In genomic region chr11:66048525-66049313, GRCh38 we compare ENCODE assay signal across 12 cellular contexts. TPM values are rescaled to one million over a fixed set of nuclear protein-coding genes. Genes with fewer than 3 reads are reported as not detected.
DNase-seq lines count a peak whose midpoint lies in the region; ATAC-seq and TF ChIP-seq lines count a peak whose summit lies in the region.
"Had no signal": no experiment of that assay in that cellular context is flagged by ENCODE, and none has a peak within 500 bp of the region (broad histone marks: within the 10 kb centered on the region; RNA-seq: fewer than 3 reads in every experiment).

Gene GAL3ST3 (minus strand): TSS chr11:66049161. CDS start chr11:66045415, 3,746 bp downstream.

- peak within 1 kb of the TSS; percentile 43 to 59; a peak in 2 of 4 replicates for H3K4me3 ChIP-seq in SK-N-SH (ENCODE audit: low read depth in 2 of 2, low read length in 1 of 2)
- no peak within 1 kb of the TSS for H3K4me3 ChIP-seq in hepatocyte
- H3K4me3 ChIP-seq in skeletal muscle cell (ENCODE audit: low read depth, low read length): peak within 1 kb of the TSS; percentile 23
- H3K4me3 ChIP-seq: Peyer's patch had no signal

- CTCF ChIA-PET in SK-N-SH (lab: Yijun Ruan, JAX): interaction anchor here (1.2 to 5.8 kb wide), 5 partner anchors 20 to 173 kb away, joined by 3 to 46 read pairs (median 19); partner anchors contain the start of gene PACS1

- WGBS in SK-N-SH (ENCODE audit: low lambda C conversion rate): 37% methylated on average over 40 of the region's 40 CpGs
- 26% methylated on average over 13 of the region's 40 CpGs for WGBS in hepatocyte (ENCODE audit: low lambda C conversion rate, missing lambda C conversion rate)

- H2AFZ ChIP-seq in SK-N-SH (ENCODE audit: low read depth) (no peak within 1 kb of the TSS), hepatocyte (peak within 1 kb of the TSS; percentile 52)

- H3K4me2 ChIP-seq in SK-N-SH: peak within 1 kb of the TSS; percentile 66
- peak within 1 kb of the TSS; percentile 91 for H3K4me2 ChIP-seq in hepatocyte

- TF ChIP-seq CTCF in SK-N-SH (IDR thresholded peaks at IDR 0.05) (no peak), hepatocyte (IDR thresholded peaks at IDR 0.05; ENCODE audit: poor library complexity) (no peak)

- H4K20me1 ChIP-seq in SK-N-SH (ENCODE audit: insufficient read depth): no peaks in the 10 kb centered on the region
- H4K20me1 ChIP-seq in hepatocyte (ENCODE audit: insufficient read depth, poor library complexity, severe bottlenecking): peaks cover 5% of the 10 kb centered on the region

- DNase-seq in NCI-H1694 (lab: John Stamatoyannopoulos, UW): peak; percentile 11
- DNase-seq in NCI-H1694 treated with DMSO at 0.1 percent for 48 hours (lab: John Stamatoyannopoulos, UW): no peak
- peak; percentile 90 for DNase-seq in SK-N-SH
- DNase-seq in hepatocyte (ENCODE audit: low spot score): peak; percentile 49
- DNase-seq in skeletal muscle cell (ENCODE audit: low read depth): no peak
- DNase-seq in HuH-7 (ENCODE audit: low spot score): no peak
- no peak for DNase-seq in central memory CD4-positive, alpha-beta T cell
- DNase-seq: activated CD4-positive, alpha-beta T cell treated with anti-CD3 and anti-CD28 coated beads for 36 hours; foreskin fibroblast; Peyer's patch had no signal

- H3K9me2 ChIP-seq in SK-N-SH: no peaks in the 10 kb centered on the region
- no peaks in the 10 kb centered on the region for H3K9me2 ChIP-seq in hepatocyte (replicated peaks; ENCODE audit: insufficient read depth)

- H3K27ac ChIP-seq in SK-N-SH (ENCODE audit: low read depth in 2 of 2, low read length in 1 of 2) (peak within 1 kb of the TSS in 1 of 2 experiments; percentile 73; a peak in 1 of 4 replicates), hepatocyte (no peak within 1 kb of the TSS)
- H3K27ac ChIP-seq: Peyer's patch had no signal

- no peaks in the 10 kb centered on the region for H3K9me3 ChIP-seq in SK-N-SH
- H3K9me3 ChIP-seq in hepatocyte (ENCODE audit: low read depth): no peaks in the 10 kb centered on the region
- H3K9me3 ChIP-seq: Peyer's patch had no signal

- TF ChIP-seq EP300 in SK-N-SH (IDR thresholded peaks at IDR 0.05; ENCODE audit: borderline replicate concordance in 1 of 2, low read depth in 1 of 2, low read length in 1 of 2): no peak

- no peak within 1 kb of the TSS for H3K9ac ChIP-seq in SK-N-SH

- H3K79me2 ChIP-seq in SK-N-SH (ENCODE audit: insufficient read depth) (peaks cover 16% of the 10 kb centered on the region), hepatocyte (peaks cover 14% of the 10 kb centered on the region)

- peaks cover 3% of the 10 kb centered on the region in 2 experiments for H3K36me3 ChIP-seq in SK-N-SH (replicated peaks in 1 of 2; ENCODE audit: control insufficient read depth in 1 of 2, insufficient read depth in 2 of 2, low read length in 1 of 2)
- no peaks in the 10 kb centered on the region for H3K36me3 ChIP-seq in hepatocyte (replicated peaks; ENCODE audit: insufficient read depth, low read depth)
- H3K36me3 ChIP-seq: Peyer's patch had no signal

- peaks cover 12% of the 10 kb centered on the region for H3F3A ChIP-seq in SK-N-SH (replicated peaks; ENCODE audit: insufficient read depth)

- POLR2A ChIA-PET in SK-N-SH (lab: Yijun Ruan, JAX): no interaction called here

- ATAC-seq in esophagus mucosa: no peak
- ATAC-seq: activated CD4-positive, alpha-beta T cell treated with anti-CD3 and anti-CD28 coated beads for 36 hours had no signal

- H3K27me3 ChIP-seq in SK-N-SH (ENCODE audit: insufficient read depth) (no peaks in the 10 kb centered on the region), hepatocyte (no peaks in the 10 kb centered on the region)
- H3K27me3 ChIP-seq: Peyer's patch had no signal

- TF ChIP-seq RAD21 in SK-N-SH (IDR thresholded peaks at IDR 0.05; ENCODE audit: low read length): no peak

- H3K4me1 ChIP-seq in SK-N-SH (ENCODE audit: control insufficient read depth in 1 of 2, insufficient read depth in 2 of 2, low read depth in 1 of 2, low read length in 1 of 2) (peaks cover 15 to 50% of the 10 kb centered on the region in 2 experiments; a peak in 2 of 4 replicates), hepatocyte (ENCODE audit: insufficient read depth) (peaks cover 22% of the 10 kb centered on the region)

TF ChIP-seq in SK-N-SH, 30 proteins besides CTCF, POLR2A, EP300 and RAD21:
- TF ChIP-seq NRF1 (IDR thresholded peaks at IDR 0.05; ENCODE audit: low read depth, low read length) (no peak), IRF3 (IDR thresholded peaks at IDR 0.05; ENCODE audit: low read depth, low read length) (no peak), RXRA (IDR thresholded peaks at IDR 0.05; ENCODE audit: borderline replicate concordance, low read depth) (no peak), FOXM1 (IDR thresholded peaks at IDR 0.05; ENCODE audit: low read depth) (no peak), GABPA (IDR thresholded peaks at IDR 0.05; ENCODE audit: low read depth) (no peak), ELF1 (IDR thresholded peaks at IDR 0.05) (no peak), JUND (IDR thresholded peaks at IDR 0.05) (no peak), TAF1 (IDR thresholded peaks at IDR 0.05; ENCODE audit: borderline replicate concordance, low read depth, low read length) (peak; percentile 39; the same call in 1 of the 2 replicates), POLR2AphosphoS5 (IDR thresholded peaks at IDR 0.05; ENCODE audit: low read depth, low read length) (no peak), MAX (IDR thresholded peaks at IDR 0.05; ENCODE audit: low read depth) (no peak), ZBTB33 (IDR thresholded peaks at IDR 0.05; ENCODE audit: borderline replicate concordance, low read depth) (no peak), FOSL2 (IDR thresholded peaks at IDR 0.05; ENCODE audit: borderline replicate concordance, low read depth) (no peak), RCOR1 (IDR thresholded peaks at IDR 0.05; ENCODE audit: low read length) (no peak), MEF2A (IDR thresholded peaks at IDR 0.05; ENCODE audit: borderline replicate concordance, low read depth) (no peak), MXI1 (IDR thresholded peaks at IDR 0.05; ENCODE audit: low read depth, low read length) (peak; percentile 21; the same call in 1 of the 2 replicates)

RNA-seq across cellular contexts. Expression of gene GAL3ST3, which starts in this region (rescaled TPM):
- polyA plus RNA-seq in SK-N-SH (2012; rRNA removed) (1.9 and 3.2 TPM in 2 replicates), hepatocyte (1.1 and 2.6 TPM in 2 replicates)
- polyA plus RNA-seq in SK-N-SH (2012; cell fraction: cytosol; rRNA removed): 1.7 and 3.4 TPM in 2 replicates
- polyA plus RNA-seq in SK-N-SH (2012; cell fraction: nucleus; rRNA removed): 4.0 and 7.2 TPM in 2 replicates
- total RNA-seq in hepatocyte (0.68 and 0.80 TPM in 2 replicates), esophagus mucosa (not detected)
- total RNA-seq: aorta, Peyer's patch had no signal
- polyA plus RNA-seq: aorta had no signal

Comparison
In these comparisons a context has a peak if more than half of its experiments do, and no peak if none do; other contexts are left out.
1. DNase-seq: peak in NCI-H1694 (single experiment), SK-N-SH (single experiment) and hepatocyte (single experiment); none in NCI-H1694 treated with DMSO at 0.1 percent for 48 hours (single experiment), skeletal muscle cell (single experiment), HuH-7 (single experiment) and central memory CD4-positive, alpha-beta T cell (single experiment).